Comparison of ENCODE assay signal across 1 cellular context in genomic region chr4:48410812-48411211, GRCh38.
TF ChIP-seq lines count a peak whose summit lies in the region.

No MANE protein-coding gene starts in this region.

TF ChIP-seq in H1, 55 proteins besides CTCF, POLR2A, EP300 and RAD21:
- TF ChIP-seq NANOG (IDR thresholded peaks at IDR 0.05; ENCODE audit: insufficient read depth, low read depth, low read length, poor library complexity, severe bottlenecking) (peak; percentile 47), SIRT6 (IDR thresholded peaks at IDR 0.05; ENCODE audit: low read length) (no peak)
TF ChIP-seq in H1: peak in this region for 1.
